Comparison of ENCODE assay signal across 21 cellular contexts in genomic region chr9:98468567-98469239, GRCh38.
DNase-seq lines count a peak whose midpoint lies in the region; ATAC-seq, FAIRE-seq and TF ChIP-seq lines count a peak whose summit lies in the region.
"Had no signal": no experiment of that assay in that cellular context is flagged by ENCODE, and none has a peak within 500 bp of the region (broad histone marks: within the 10 kb centered on the region; RNA-seq: fewer than 3 reads in every experiment).

No MANE protein-coding gene starts in this region.

- H3K4me2 ChIP-seq in A549, result no peak overlapping the region
- H3K4me2 ChIP-seq in K562 (ENCODE audit: insufficient read depth, low read length), result no peak overlapping the region
- H3K4me2 ChIP-seq: GM23338 had no signal

- H3K4me1 ChIP-seq in A549 (no peaks in the 10 kb centered on the region), K562 (replicated peaks in 1 of 2; ENCODE audit: control insufficient read depth in 2 of 2, insufficient read depth in 2 of 2, low read length in 2 of 2) (no peaks in the 10 kb centered on the region)
- H3K4me1 ChIP-seq: HAP-1 had no signal

- no peaks in the 10 kb centered on the region for H3K36me3 Mint-ChIP-seq in osteocyte (ENCODE audit: unreplicated experiment)
- H3K36me3 Mint-ChIP-seq: CD4-positive, alpha-beta memory T cell had no signal

- DNase-seq in A549 (ENCODE audit: low read depth in 1 of 2, low spot score in 1 of 2), result no peak
- DNase-seq in K562 (ENCODE audit: extremely low read depth in 1 of 4, low spot score in 3 of 4), result no peak
- peak; percentile 38 for DNase-seq in cerebellar cortex (ENCODE audit: low spot score)
- DNase-seq in osteocyte (ENCODE audit: extremely low spot score, unreplicated experiment), result peak; percentile 63
- no peak for DNase-seq in activated effector memory CD4-positive, alpha-beta T cell treated with anti-CD3 and anti-CD28 coated beads, Interleukin-2, amount 50 U/mL, for 16 hours
- DNase-seq in DMS 273 treated with DMSO at 0.1 percent for 48 hours (lab: John Stamatoyannopoulos, UW), result no peak
- DNase-seq in head of caudate nucleus, result no peak
- DNase-seq: 8988T; C1 segment of cervical spinal cord; Calu3; CD4-positive, alpha-beta memory T cell; COR-L47; DMS153; DND-41; GDM1; HFFc6 had no signal

- H3K9me1 ChIP-seq in K562 (ENCODE audit: control insufficient read depth, insufficient read depth, low read length), result no peaks in the 10 kb centered on the region

- no peak for FAIRE-seq in A549 (lab: Jason Lieb, UNC)
- FAIRE-seq in K562 (lab: Jason Lieb, UNC), result peak; percentile 23
- FAIRE-seq: GM12878, GM18507, H54 had no signal

- BruUV-seq in K562 (replicated peaks; lab: Mats Ljungman, UMichigan), result no TSS peak

- ATAC-seq in A549 (no peak), K562 (no peak)
- ATAC-seq: GM12878, GM23338 had no signal

- in situ Hi-C loops in K562 (cut with MboI), result no loop called here

- POLR2A ChIA-PET in A549 (lab: Yijun Ruan, JAX) (no interaction called here), K562 (lab: Yijun Ruan, JAX) (no interaction called here)

- H3K4me3 ChIP-seq in A549 (no peak overlapping the region), K562 (no peak overlapping the region)
- H3K4me3 ChIP-seq: GM12878, GM23338, HAP-1 had no signal

- TF ChIP-seq RAD21 in A549 (conservative IDR thresholded peaks at IDR 0.05 in 1 of 2, IDR thresholded peaks at IDR 0.05 in 1 of 2), result no peak
- no peak for TF ChIP-seq RAD21 in K562 (CRISPR knock-in tag; conservative IDR thresholded peaks at IDR 0.05 in 1 of 2, IDR thresholded peaks at IDR 0.05 in 1 of 2)

- no peaks in the 10 kb centered on the region for H4K20me1 ChIP-seq in K562 (replicated peaks; ENCODE audit: control insufficient read depth, insufficient read depth, low read length)

- no peaks in the 10 kb centered on the region for H3K36me3 ChIP-seq in K562 (ENCODE audit: control insufficient read depth, insufficient read depth, low read length)
- H3K36me3 ChIP-seq: HAP-1 had no signal

- no peak overlapping the region for H2AFZ ChIP-seq in K562 (ENCODE audit: low read depth, low read length)
- H2AFZ ChIP-seq: GM23338 had no signal

- no peak overlapping the region for H3K4me3 Mint-ChIP-seq in osteocyte (ENCODE audit: unreplicated experiment)
- H3K4me3 Mint-ChIP-seq: CD4-positive, alpha-beta memory T cell; GM23338; HFFc6 had no signal

- no peak overlapping the region for H3K27ac Mint-ChIP-seq in osteocyte (ENCODE audit: unreplicated experiment)
- H3K27ac Mint-ChIP-seq: CD4-positive, alpha-beta memory T cell; GM23338; HFFc6 had no signal

- no peak overlapping the region for H3K9ac ChIP-seq in K562 (ENCODE audit: insufficient read depth in 1 of 2, low read depth in 2 of 2, low read length in 2 of 2)

- H3K27me3 Mint-ChIP-seq in osteocyte (ENCODE audit: unreplicated experiment), result peaks cover 3% of the 10 kb centered on the region

- TF ChIP-seq EP300 in A549 (IDR thresholded peaks at IDR 0.05), result no peak
- no peak for TF ChIP-seq EP300 in K562 (IDR thresholded peaks at IDR 0.05; ENCODE audit: low read length)

- H3K4me1 Mint-ChIP-seq in osteocyte (ENCODE audit: unreplicated experiment), result no peaks in the 10 kb centered on the region
- H3K4me1 Mint-ChIP-seq: CD4-positive, alpha-beta memory T cell had no signal

- WGBS in A549 (ENCODE audit: missing lambda C conversion rate), result 51% methylated on average over 5 of the region's 5 CpGs
- WGBS in K562 (ENCODE audit: insufficient coverage, low coverage, missing lambda C conversion rate), result 50% methylated on average over 5 of the region's 5 CpGs

- peaks cover 4% of the 10 kb centered on the region for H3K9me3 Mint-ChIP-seq in osteocyte (ENCODE audit: unreplicated experiment)

- CTCF ChIA-PET in A549 (lab: Yijun Ruan, JAX) (interaction anchor here (1.1 to 1.2 kb wide), 2 partner anchors 14 to 55 kb away, joined by 3 to 5 read pairs; no protein-coding TSS in a partner anchor), K562 (lab: Yijun Ruan, JAX; ENCODE audit: low intra/inter-chr PET ratio) (no interaction called here)

- intact Hi-C loops in K562 (cut with micrococcal nuclease), result no loop called here
- intact Hi-C loops in head of caudate nucleus (cut with DNase I), result no loop called here

- H3K79me2 ChIP-seq in K562 (ENCODE audit: control insufficient read depth, insufficient read depth, low read length), result no peaks in the 10 kb centered on the region

- TF ChIP-seq POLR2A in A549 (IDR thresholded peaks at IDR 0.05; ENCODE audit: low read length), result no peak
- no peak for TF ChIP-seq POLR2A in K562 (conservative IDR thresholded peaks at IDR 0.05)

- H3K27me3 ChIP-seq in K562 (ENCODE audit: control insufficient read depth in 2 of 2, insufficient read depth in 2 of 2, low read length in 2 of 2), result no peaks in the 10 kb centered on the region

- TF ChIP-seq CTCF in A549 (IDR thresholded peaks at IDR 0.05) (no peak), K562 (IDR thresholded peaks at IDR 0.05 in 2 of 3, conservative IDR thresholded peaks at IDR 0.05 in 1 of 3; ENCODE audit: insufficient read depth in 2 of 3, low read depth in 1 of 3, low read length in 3 of 3) (no peak), osteocyte (IDR thresholded peaks at IDR 0.05) (no peak)

- H3K9me3 ChIP-seq in A549 (no peaks in the 10 kb centered on the region), K562 (replicated peaks; ENCODE audit: control insufficient read depth, insufficient read depth, low read depth, low read length) (no peaks in the 10 kb centered on the region)
- H3K9me3 ChIP-seq: HAP-1 had no signal

- H3K27ac ChIP-seq in A549, result no peak overlapping the region
- no peak overlapping the region for H3K27ac ChIP-seq in K562 (ENCODE audit: extremely low read depth, low read depth, low read length)

TF ChIP-seq in A549, 52 proteins besides CTCF, POLR2A, EP300 and RAD21:
- TF ChIP-seq MAFK (IDR thresholded peaks at IDR 0.05; ENCODE audit: partially characterized antibody) (peak; percentile 53), SREBF2 (IDR thresholded peaks at IDR 0.05) (no peak)

TF ChIP-seq in K562, 482 proteins besides CTCF, POLR2A, EP300 and RAD21:
- TF ChIP-seq HNRNPL (IDR thresholded peaks at IDR 0.05; ENCODE audit: low read depth, low read length) (no peak), ZNF778 (CRISPR knock-in tag; IDR thresholded peaks at IDR 0.05) (no peak), C11orf30 (IDR thresholded peaks at IDR 0.05; ENCODE audit: low read depth) (peak; percentile 32; the same call in 1 of the 2 replicates), ZNF316 (IDR thresholded peaks at IDR 0.05) (peak; percentile 49), ZFPM2 (CRISPR knock-in tag; IDR thresholded peaks at IDR 0.05) (no peak), TRIM28 (IDR thresholded peaks at IDR 0.05) (no peak), RBM15 (IDR thresholded peaks at IDR 0.05; ENCODE audit: insufficient read depth, low read length) (no peak), POU5F1 (IDR thresholded peaks at IDR 0.05; ENCODE audit: borderline replicate concordance, low read depth, low read length, partially characterized antibody) (no peak), ZNF311 (CRISPR knock-in tag; IDR thresholded peaks at IDR 0.05) (no peak), ZNF41 (CRISPR knock-in tag; conservative IDR thresholded peaks at IDR 0.05) (no peak)

Comparison
In these comparisons a context has a peak if more than half of its experiments do, and no peak if none do; other contexts are left out.
1. DNase-seq: peak in cerebellar cortex (single experiment) and osteocyte (single experiment); none in A549 (0 of 2), K562 (0 of 4), activated effector memory CD4-positive, alpha-beta T cell treated with anti-CD3 and anti-CD28 coated beads, Interleukin-2, amount 50 U/mL, for 16 hours (single experiment), DMS 273 treated with DMSO at 0.1 percent for 48 hours (single experiment) and head of caudate nucleus (0 of 42).
2. Of the 35 proteins assayed by ChIP-seq in both K562 and A549: peak only in K562: none; only in A549: MAFK; in both: none; in neither: 34.